ENCODE assay signal across 1 cellular context in genomic region chrX:129953334-129953648, GRCh38.
TF ChIP-seq lines count a peak whose summit lies in the region.

No MANE protein-coding gene starts in this region.

TF ChIP-seq in SK-N-SH, 30 proteins besides CTCF, POLR2A, EP300 and RAD21 (continued from another document):
- TF ChIP-seq PBX3 (IDR thresholded peaks at IDR 0.05) (no peak), FOSL2 (IDR thresholded peaks at IDR 0.05; ENCODE audit: borderline replicate concordance, low read depth) (no peak)
